Comparison of ENCODE assay signal across 17 cellular contexts in the genomic region with DNA sequence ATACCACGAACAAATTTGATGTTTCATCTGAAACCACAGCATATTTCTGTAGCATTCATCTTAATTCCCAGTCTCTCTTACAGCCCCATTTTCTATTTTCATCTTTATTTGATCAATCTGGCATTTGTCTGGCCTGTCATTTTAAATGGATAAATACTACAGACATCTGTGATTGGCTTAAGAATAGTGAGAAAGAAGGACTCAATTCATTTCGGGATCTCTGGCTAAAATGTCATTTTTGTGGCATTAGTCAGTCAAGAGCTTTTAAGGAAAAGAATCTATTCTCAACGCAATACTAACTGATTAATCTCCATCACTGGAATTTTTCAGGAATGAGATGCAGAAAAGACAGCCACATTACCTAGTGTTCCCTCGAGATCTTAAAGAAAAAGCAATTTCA.
DNase-seq lines count a peak whose midpoint lies in the region; ATAC-seq and TF ChIP-seq lines count a peak whose summit lies in the region.
"Had no signal": no experiment of that assay in that cellular context is flagged by ENCODE, and none has a peak within 500 bp of the region (broad histone marks: within the 10 kb centered on the region; RNA-seq: fewer than 3 reads in every experiment).

No MANE protein-coding gene starts in this region.

- H3K9me3 Mint-ChIP-seq in osteocyte (ENCODE audit: unreplicated experiment) = no peaks in the 10 kb centered on the region
- no peaks in the 10 kb centered on the region for H3K9me3 Mint-ChIP-seq in stimulated activated memory B cell treated with anti-CD40 and anti-IgM and Interleukin-4, amounts not matched to agents 10 μg/mL and 1 μg/mL and 100 μg/mL, for 72 hours
- H3K9me3 Mint-ChIP-seq: activated naive CD8-positive, alpha-beta T cell treated with anti-CD3 and anti-CD28 coated beads, Interleukin-2, amount 10 ng/mL, durations not matched to agents 7 days and 5 days; CD8-positive, alpha-beta memory T cell; stimulated activated naive B cell treated with anti-CD40 and anti-IgM and Interleukin-4, amounts not matched to agents 10 μg/mL and 1 μg/mL and 100 μg/mL, for 72 hours had no signal

- H3K4me3 ChIP-seq in RWPE2 (ENCODE audit: severe bottlenecking) = no peak overlapping the region
- H3K4me3 ChIP-seq: heart left ventricle, pancreas had no signal

- H3K36me3 Mint-ChIP-seq in osteocyte (ENCODE audit: unreplicated experiment) = no peaks in the 10 kb centered on the region
- H3K36me3 Mint-ChIP-seq in stimulated activated memory B cell treated with anti-CD40 and anti-IgM and Interleukin-4, amounts not matched to agents 10 μg/mL and 1 μg/mL and 100 μg/mL, for 72 hours = no peaks in the 10 kb centered on the region
- H3K36me3 Mint-ChIP-seq: activated naive CD8-positive, alpha-beta T cell treated with anti-CD3 and anti-CD28 coated beads, Interleukin-2, amount 10 ng/mL, durations not matched to agents 7 days and 5 days; CD8-positive, alpha-beta memory T cell; stimulated activated naive B cell treated with anti-CD40 and anti-IgM and Interleukin-4, amounts not matched to agents 10 μg/mL and 1 μg/mL and 100 μg/mL, for 72 hours had no signal

- no peak overlapping the region for H3K4me3 Mint-ChIP-seq in osteocyte (ENCODE audit: unreplicated experiment)
- no peak overlapping the region for H3K4me3 Mint-ChIP-seq in stimulated activated memory B cell treated with anti-CD40 and anti-IgM and Interleukin-4, amounts not matched to agents 10 μg/mL and 1 μg/mL and 100 μg/mL, for 72 hours
- H3K4me3 Mint-ChIP-seq: activated naive CD8-positive, alpha-beta T cell treated with anti-CD3 and anti-CD28 coated beads, Interleukin-2, amount 10 ng/mL, durations not matched to agents 7 days and 5 days; CD8-positive, alpha-beta memory T cell; stimulated activated naive B cell treated with anti-CD40 and anti-IgM and Interleukin-4, amounts not matched to agents 10 μg/mL and 1 μg/mL and 100 μg/mL, for 72 hours had no signal

- ATAC-seq in RWPE2 (ENCODE audit: low read depth) (peak; percentile 73), GM18907 (IDR thresholded peaks at IDR 0.05; ENCODE audit: unreplicated experiment) (no peak), GM19463 (IDR thresholded peaks at IDR 0.05; ENCODE audit: unreplicated experiment) (no peak)
- ATAC-seq in stimulated activated memory B cell treated with anti-CD40 and anti-IgM and Interleukin-4, amounts not matched to agents 10 μg/mL and 1 μg/mL and 100 μg/mL, for 72 hours = no peak
- ATAC-seq: heart left ventricle; pancreas; stimulated activated naive B cell treated with anti-CD40 and anti-IgM and Interleukin-4, amounts not matched to agents 10 μg/mL and 1 μg/mL and 100 μg/mL, for 72 hours had no signal

- TF ChIP-seq CTCF in RWPE2 (IDR thresholded peaks at IDR 0.05; ENCODE audit: poor library complexity, severe bottlenecking) (no peak), osteocyte (IDR thresholded peaks at IDR 0.05) (no peak)

- no peaks in the 10 kb centered on the region for H3K36me3 ChIP-seq in RWPE2 (ENCODE audit: low read depth)
- H3K36me3 ChIP-seq: heart left ventricle, pancreas had no signal

- peaks cover 28% of the 10 kb centered on the region for H3K4me1 Mint-ChIP-seq in osteocyte (ENCODE audit: unreplicated experiment)
- peaks cover 6% of the 10 kb centered on the region for H3K4me1 Mint-ChIP-seq in stimulated activated memory B cell treated with anti-CD40 and anti-IgM and Interleukin-4, amounts not matched to agents 10 μg/mL and 1 μg/mL and 100 μg/mL, for 72 hours
- H3K4me1 Mint-ChIP-seq: activated naive CD8-positive, alpha-beta T cell treated with anti-CD3 and anti-CD28 coated beads, Interleukin-2, amount 10 ng/mL, durations not matched to agents 7 days and 5 days; CD8-positive, alpha-beta memory T cell; stimulated activated naive B cell treated with anti-CD40 and anti-IgM and Interleukin-4, amounts not matched to agents 10 μg/mL and 1 μg/mL and 100 μg/mL, for 72 hours had no signal

- H3K27me3 Mint-ChIP-seq in osteocyte (ENCODE audit: unreplicated experiment) = no peaks in the 10 kb centered on the region
- no peaks in the 10 kb centered on the region for H3K27me3 Mint-ChIP-seq in stimulated activated memory B cell treated with anti-CD40 and anti-IgM and Interleukin-4, amounts not matched to agents 10 μg/mL and 1 μg/mL and 100 μg/mL, for 72 hours
- H3K27me3 Mint-ChIP-seq: CD8-positive, alpha-beta memory T cell had no signal

- peaks cover 47% of the 10 kb centered on the region for H3K4me1 ChIP-seq in RWPE2 (ENCODE audit: insufficient read depth, poor library complexity, severe bottlenecking)
- H3K4me1 ChIP-seq: pancreas had no signal

- no peaks in the 10 kb centered on the region for H3K9me3 ChIP-seq in RWPE2 (ENCODE audit: severe bottlenecking)
- H3K9me3 ChIP-seq: heart left ventricle, pancreas had no signal

- no peaks in the 10 kb centered on the region for H3K27me3 ChIP-seq in RWPE2 (ENCODE audit: insufficient read depth, poor library complexity, severe bottlenecking)
- H3K27me3 ChIP-seq: heart left ventricle, pancreas had no signal

- peak overlapping the region; percentile 89 for H3K27ac ChIP-seq in RWPE2 (ENCODE audit: poor library complexity, severe bottlenecking)
- H3K27ac ChIP-seq: heart left ventricle, pancreas had no signal

- H3K27ac Mint-ChIP-seq in osteocyte (ENCODE audit: unreplicated experiment) = peak overlapping the region; percentile 53
- no peak overlapping the region for H3K27ac Mint-ChIP-seq in stimulated activated memory B cell treated with anti-CD40 and anti-IgM and Interleukin-4, amounts not matched to agents 10 μg/mL and 1 μg/mL and 100 μg/mL, for 72 hours
- H3K27ac Mint-ChIP-seq: activated naive CD8-positive, alpha-beta T cell treated with anti-CD3 and anti-CD28 coated beads, Interleukin-2, amount 10 ng/mL, durations not matched to agents 7 days and 5 days; CD8-positive, alpha-beta memory T cell; stimulated activated naive B cell treated with anti-CD40 and anti-IgM and Interleukin-4, amounts not matched to agents 10 μg/mL and 1 μg/mL and 100 μg/mL, for 72 hours had no signal

- DNase-seq in COLO829 (ENCODE audit: low spot score) (peak; percentile 11), RWPE2 (ENCODE audit: low spot score) (no peak), fibroblast of gingiva (ENCODE audit: low read depth) (peak; percentile 67), osteocyte (ENCODE audit: extremely low spot score, unreplicated experiment) (no peak), ureter (ENCODE audit: low spot score) (no peak)
- DNase-seq: activated CD8-positive, alpha-beta memory T cell treated with anti-CD3 and anti-CD28 coated beads, Interleukin-2, amount 50 U/mL, for 4 hours; activated naive CD8-positive, alpha-beta T cell treated with anti-CD3 and anti-CD28 coated beads, Interleukin-2, amount 10 ng/mL, durations not matched to agents 7 days and 5 days; CD8-positive, alpha-beta memory T cell; heart left ventricle; NCI-H446 treated with DMSO at 0.1 percent for 48 hours; pancreas; RPMI8226; stimulated activated CD4-positive, alpha-beta T cell treated with anti-CD3 and anti-CD28 coated beads, Interleukin-1b, Interleukin-23, amount 100 ng/mL, for 48 hours; stimulated activated naive B cell treated with anti-CD40 and anti-IgM and Interleukin-4, amounts not matched to agents 10 μg/mL and 1 μg/mL and 100 μg/mL, for 72 hours had no signal

Comparison
In these comparisons a context has a peak if more than half of its experiments do, and no peak if none do; other contexts are left out.
1. DNase-seq: peak in COLO829 (single experiment) and fibroblast of gingiva (single experiment); none in RWPE2 (single experiment), osteocyte (single experiment) and ureter (single experiment).